ENCODE assay signal across 21 cellular contexts in genomic region chr2:239092571-239093294, GRCh38.
"Had no signal": no experiment of that assay in that cellular context is flagged by ENCODE, and none has a peak within 500 bp of the region (broad histone marks: within the 10 kb centered on the region; RNA-seq: fewer than 3 reads in every experiment).

No MANE protein-coding gene starts in this region.

- H3K4me3 ChIP-seq: coronary artery, heart right ventricle, mucosa of descending colon, prostate gland, right atrium auricular region, skin epidermis, thoracic aorta, upper lobe of left lung had no signal

- H3K27me3 ChIP-seq: brain microvascular endothelial cell, heart right ventricle, right atrium auricular region, upper lobe of left lung had no signal

- H3K27ac ChIP-seq: brain microvascular endothelial cell, coronary artery, heart right ventricle, prostate gland, right atrium auricular region, thoracic aorta, upper lobe of left lung had no signal

- H3K4me1 ChIP-seq: heart right ventricle, prostate gland, right atrium auricular region, upper lobe of left lung had no signal

- DNase-seq: activated CD4-positive, alpha-beta memory T cell treated with anti-CD3 and anti-CD28 coated beads for 36 hours; activated CD4-positive, alpha-beta T cell treated with anti-CD3 and anti-CD28 coated beads for 36 hours; activated CD8-positive, alpha-beta memory T cell treated with anti-CD3 and anti-CD28 coated beads, Interleukin-2, amount 10 ng/mL, durations not matched to agents 7 days and 5 days; activated effector memory CD4-positive, alpha-beta T cell treated with Interleukin-2 at 50 U/mL for 16 hours; activated naive CD4-positive, alpha-beta T cell treated with anti-CD3 and anti-CD28 coated beads, Interleukin-2, amount 10 ng/mL, durations not matched to agents 7 days and 5 days; activated naive CD8-positive, alpha-beta T cell treated with anti-CD3 and anti-CD28 coated beads, Interleukin-2, amount 50 U/mL, for 24 hours; activated T-cell treated with anti-CD3 and anti-CD28 coated beads, Interleukin-2, amount 50 U/mL, for 1 hour; aorta; brain microvascular endothelial cell; central memory CD4-positive, alpha-beta T cell; effector CD4-positive, alpha-beta T cell; heart right ventricle; mucosa of descending colon; naive B cell; stimulated activated naive CD8-positive, alpha-beta T cell treated with anti-CD3 and anti-CD28 coated beads, Interleukin-15, amount 100 ng/mL, for 72 hours; upper lobe of left lung had no signal

- H3K9me3 ChIP-seq: heart right ventricle, mucosa of descending colon, prostate gland, right atrium auricular region, thoracic aorta, upper lobe of left lung had no signal

- H3K36me3 ChIP-seq: brain microvascular endothelial cell, prostate gland had no signal
